In genomic region chr11:1193326-1194230, GRCh38 we compare ENCODE assay signal across 18 cellular contexts. TPM values are rescaled to one million over a fixed set of nuclear protein-coding genes. Genes with fewer than 3 reads are reported as not detected.
DNase-seq lines count a peak whose midpoint lies in the region; ATAC-seq and TF ChIP-seq lines count a peak whose summit lies in the region.
"Had no signal": no experiment of that assay in that cellular context is flagged by ENCODE, and none has a peak within 500 bp of the region (broad histone marks: within the 10 kb centered on the region; RNA-seq: fewer than 3 reads in every experiment).

No MANE protein-coding gene starts in this region.

- 40% methylated on average over 1 of the region's 43 CpGs; no CpG with 5 or more reads in 1 of the 2 donors for WGBS in gastroesophageal sphincter (ENCODE audit: low coverage in 1 of 2), 2 donors

- ATAC-seq in sciatic nerve (peak; percentile 15), HG02610 (IDR thresholded peaks at IDR 0.05; ENCODE audit: unreplicated experiment) (no peak), gastroesophageal sphincter (no peak)
- ATAC-seq: T-cell had no signal

- no peaks in the 10 kb centered on the region for H3K4me1 ChIP-seq in gastroesophageal sphincter
- H3K4me1 ChIP-seq: esophagus muscularis mucosa, tibial nerve had no signal

- TF ChIP-seq POLR2A in gastroesophageal sphincter (IDR thresholded peaks at IDR 0.05) = no peak

- no peaks in the 10 kb centered on the region for H3K9me3 ChIP-seq in gastroesophageal sphincter
- H3K9me3 ChIP-seq: esophagus muscularis mucosa, tibial nerve had no signal

- TF ChIP-seq EP300 in gastroesophageal sphincter (IDR thresholded peaks at IDR 0.05) = no peak

- H3K27ac ChIP-seq in gastroesophageal sphincter = no peak overlapping the region
- H3K27ac ChIP-seq: dorsolateral prefrontal cortex, esophagus muscularis mucosa, skin epidermis, tibial nerve, WERI-Rb-1 had no signal

- no peaks in the 10 kb centered on the region for H3K36me3 ChIP-seq in gastroesophageal sphincter
- H3K36me3 ChIP-seq: esophagus muscularis mucosa, tibial nerve, WERI-Rb-1 had no signal

- DNase-seq in NCI-H146 (lab: John Stamatoyannopoulos, UW) = peak; percentile 23
- no peak for DNase-seq in NCI-H146 treated with DMSO at 0.1 percent for 48 hours (lab: John Stamatoyannopoulos, UW; ENCODE audit: unreplicated experiment)
- peak; percentile 6 for DNase-seq in LNCaP clone FGC (ENCODE audit: low read depth)
- DNase-seq in islet precursor cell = peak; percentile 35
- peak; percentile 53 for DNase-seq in sciatic nerve (ENCODE audit: low spot score)
- DNase-seq in NCI-H1694 (lab: John Stamatoyannopoulos, UW) = no peak
- DNase-seq: glutamatergic neuron; NK-92 treated with Interleukin-12 subunit alpha and Interleukin-12 subunit beta, amount 100 ng/mL, for 24 hours; occipital lobe; RPMI8226; T-cell; WERI-Rb-1 had no signal

- H3K27me3 ChIP-seq in gastroesophageal sphincter = peaks cover 94% of the 10 kb centered on the region

- intact Hi-C loops in sciatic nerve (cut with DNase I) = no loop called here

- peak overlapping the region; percentile 36 for H3K4me3 ChIP-seq in LNCaP clone FGC (ENCODE audit: low read depth, low read length)
- no peak overlapping the region for H3K4me3 ChIP-seq in gastroesophageal sphincter
- H3K4me3 ChIP-seq: dorsolateral prefrontal cortex, esophagus muscularis mucosa, skin epidermis, tibial nerve had no signal

- TF ChIP-seq CTCF in LNCaP clone FGC (IDR thresholded peaks at IDR 0.05; ENCODE audit: control insufficient read depth, extremely low read depth, insufficient read depth) (no peak), gastroesophageal sphincter (IDR thresholded peaks at IDR 0.05) (no peak)

RNA-seq across cellular contexts. Expression of gene MUC5B, which starts 29.3 kb away (rescaled TPM):
- total RNA-seq in sciatic nerve (0.71 TPM), gastroesophageal sphincter (100 to 1,000 TPM in 1 of 4 donors, 1 to 10 TPM in 1, under 1 TPM in 2; 0.13 to 199 (median 0.60) TPM)
- total RNA-seq: occipital lobe had no signal

RNA-seq across cellular contexts. Expression of gene MUC5AC, which starts 35.8 kb away (rescaled TPM):
- total RNA-seq in sciatic nerve (0.27 TPM), gastroesophageal sphincter (under 1 TPM in 2 of 4 donors, not detected in 2; 0.02 to 0.31 TPM)
- total RNA-seq: occipital lobe, tibial nerve had no signal

Comparison
In these comparisons a context has a peak if more than half of its experiments do, and no peak if none do; other contexts are left out.
1. DNase-seq: peak in NCI-H146 (single experiment), LNCaP clone FGC (single experiment), islet precursor cell (single experiment) and sciatic nerve (single experiment); none in NCI-H146 treated with DMSO at 0.1 percent for 48 hours (single experiment) and NCI-H1694 (single experiment).